ENCODE assay signal across 28 cellular contexts in the genomic region with DNA sequence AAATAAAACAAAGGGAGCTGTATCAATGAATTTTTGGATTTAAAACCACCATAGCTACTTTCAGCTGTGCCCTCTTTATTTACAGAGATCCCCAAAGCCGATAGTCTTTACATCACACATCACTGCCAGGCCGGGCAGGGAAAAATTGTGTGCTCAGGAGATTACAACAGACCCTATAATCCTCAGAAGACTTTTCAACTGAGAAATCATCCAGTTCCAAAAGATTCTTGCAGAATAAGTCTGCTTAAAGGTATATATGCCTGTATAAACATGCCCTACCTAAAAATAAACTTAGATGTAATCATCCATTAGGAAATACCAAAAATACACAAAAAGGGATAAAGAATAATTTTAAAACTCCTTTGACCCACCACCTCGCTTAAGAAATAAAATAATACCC.
"Had no signal": no experiment of that assay in that cellular context is flagged by ENCODE, and none has a peak within 500 bp of the region (broad histone marks: within the 10 kb centered on the region; RNA-seq: fewer than 3 reads in every experiment).

No MANE protein-coding gene starts in this region.

- H3K27me3 ChIP-seq: neural progenitor cell, ovary, right lobe of liver, spleen, suprapubic skin, testis, tibial artery, transverse colon, upper lobe of right lung, uterus had no signal

- H3K27ac ChIP-seq: neural progenitor cell, ovary, parathyroid adenoma, psoas muscle, right lobe of liver, skin epidermis, spleen, suprapubic skin, testis, tibial artery, transverse colon, upper lobe of right lung, uterus had no signal

- DNase-seq: natural killer cell; occipital lobe; ovary; posterior cingulate gyrus; psoas muscle; right cardiac atrium; right lobe of liver; spleen; stimulated activated CD4-positive, alpha-beta T cell treated with anti-CD3 and anti-CD28 coated beads, Interleukin-12 subunit alpha, Interleukin-12 subunit beta, amount 100 ng/mL, for 4 hours; stimulated activated CD4-positive, alpha-beta T cell treated with anti-CD3 and anti-CD28 coated beads, Interleukin-1b, Interleukin-23, amount 100 ng/mL, for 48 hours; stimulated activated CD4-positive, alpha-beta T cell treated with anti-CD3 and anti-CD28 coated beads, Interleukin-4, amount 100 ng/mL, for 1 hour; stimulated activated CD4-positive, alpha-beta T cell treated with anti-CD3 and anti-CD28 coated beads, Interleukin-4, amount 100 ng/mL, for 4 hours; stimulated activated CD8-positive, alpha-beta memory T cell treated with anti-CD3 and anti-CD28 coated beads, Interleukin-4, amount 100 ng/mL, for 48 hours; stimulated activated naive CD4-positive, alpha-beta T cell; stimulated activated naive CD8-positive, alpha-beta T cell treated with anti-CD3 and anti-CD28 coated beads, Interleukin-15, amount 100 ng/mL, for 72 hours; stimulated activated naive CD8-positive, alpha-beta T cell treated with anti-CD3 and anti-CD28 coated beads, Interleukin-15, Interleukin-2, amounts not matched to agents 100 U/mL and 50 U/mL, for 24 hours; substantia nigra; testis; tibial artery; transverse colon; uterus had no signal

- H3K36me3 ChIP-seq: neural progenitor cell, ovary, right lobe of liver, spleen, suprapubic skin, tibial artery, transverse colon, upper lobe of right lung, uterus had no signal

- H3K4me3 ChIP-seq: neural progenitor cell, ovary, psoas muscle, right lobe of liver, skin epidermis, smooth muscle cell, spleen, suprapubic skin, testis, tibial artery, transverse colon, upper lobe of right lung, uterus had no signal

- ATAC-seq: natural killer cell; psoas muscle; right cardiac atrium; right lobe of liver; stimulated activated memory B cell treated with anti-CD40 and anti-IgM and Interleukin-4, amounts not matched to agents 10 μg/mL and 1 μg/mL and 100 μg/mL, for 72 hours; stimulated activated naive CD8-positive, alpha-beta T cell treated with anti-CD3 and anti-CD28 coated beads, Interleukin-15, amount 100 ng/mL, for 72 hours; stimulated activated naive CD8-positive, alpha-beta T cell treated with anti-CD3 and anti-CD28 coated beads, Interleukin-15, Interleukin-2, amounts not matched to agents 100 U/mL and 50 U/mL, for 24 hours; upper lobe of right lung had no signal

- H3K4me1 ChIP-seq: neural progenitor cell, parathyroid adenoma, psoas muscle, right lobe of liver, spleen, testis, tibial artery, upper lobe of right lung, uterus had no signal

- H3K9me3 ChIP-seq: ovary, psoas muscle, right lobe of liver, suprapubic skin, testis, transverse colon, upper lobe of right lung, uterus had no signal
